In the genomic region with DNA sequence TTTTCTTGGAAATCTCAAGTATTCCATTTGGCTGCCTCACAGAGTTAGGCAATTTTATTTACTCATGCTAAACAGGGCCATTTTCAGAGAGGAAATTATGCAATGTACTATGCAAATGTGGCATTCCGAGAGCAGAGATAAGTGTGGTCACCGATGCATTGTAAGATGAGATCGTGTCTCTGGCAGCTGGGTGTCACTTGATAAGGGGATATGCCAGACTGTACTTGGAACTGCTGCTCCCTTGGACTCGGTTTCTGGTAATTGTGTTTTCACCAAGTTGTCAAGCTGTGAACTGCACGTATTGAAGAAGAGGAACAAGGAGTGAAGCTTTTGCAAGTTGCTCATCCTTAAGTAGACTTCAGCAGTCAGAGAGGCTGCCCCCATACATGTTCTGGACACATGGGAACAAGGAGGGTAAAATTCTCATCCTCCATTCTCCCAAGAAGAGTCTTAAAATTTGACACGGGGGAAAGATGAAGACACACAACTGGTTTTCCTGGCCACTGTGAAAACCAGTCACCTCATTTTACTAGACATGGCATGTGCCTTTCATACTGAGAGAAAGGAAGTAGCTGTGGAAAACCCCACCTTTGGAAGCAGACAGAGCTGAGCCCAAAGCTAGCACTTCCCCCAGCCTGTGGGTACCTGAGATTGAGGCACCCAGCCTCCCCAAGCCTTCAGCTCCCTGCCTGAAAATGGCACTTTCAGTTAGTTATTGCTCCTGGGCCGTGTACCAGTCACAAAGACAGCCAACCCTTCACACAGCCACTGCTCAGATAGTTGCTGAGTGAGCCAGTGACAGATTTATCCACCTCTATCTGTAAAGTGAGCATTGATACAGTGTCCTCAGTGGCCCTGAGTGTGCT, we compare ENCODE assay signal across 8 cellular contexts.
DNase-seq lines count a peak whose midpoint lies in the region; TF ChIP-seq lines count a peak whose summit lies in the region.

No MANE protein-coding gene starts in this region.

- peaks cover 23% of the 10 kb centered on the region for H3K36me3 Mint-ChIP-seq in T-helper 2 cell treated with Interferon-gamma antibody and Interleukin-4, amounts not matched to agents 5 μg/mL and 100 μg/mL, for 36 hours (ENCODE audit: low read depth)

- peak; percentile 94 for DNase-seq in M059J (ENCODE audit: low read depth)
- DNase-seq in T-helper 2 cell treated with Interferon-gamma antibody and Interleukin-4, amounts not matched to agents 5 μg/mL and 100 μg/mL, for 36 hours (ENCODE audit: low spot score): peak; percentile 70
- no peak for DNase-seq in esophagus muscularis mucosa (ENCODE audit: extremely low spot score)
- DNase-seq in occipital lobe (lab: John Stamatoyannopoulos, UW): peak; percentile 45
- no peak for DNase-seq in HK-2 (ENCODE audit: unreplicated experiment)
- no peak for DNase-seq in C1 segment of cervical spinal cord (lab: John Stamatoyannopoulos, UW)

- POLR2A ChIA-PET in HEK293 (lab: Yijun Ruan, JAX): interaction anchor here (0.9 to 1.0 kb wide), 2 partner anchors 28 to 150 kb away, joined by 4 to 5 read pairs; no protein-coding TSS in a partner anchor

- peak overlapping the region; percentile 90 for H3K27ac Mint-ChIP-seq in T-helper 2 cell treated with Interferon-gamma antibody and Interleukin-4, amounts not matched to agents 5 μg/mL and 100 μg/mL, for 36 hours

- TF ChIP-seq EP300 in esophagus muscularis mucosa (IDR thresholded peaks at IDR 0.05): no peak

- H3K9me3 ChIP-seq in HEK293 (ENCODE audit: control insufficient read depth, insufficient read depth, low read depth, low read length): no peaks in the 10 kb centered on the region
- H3K9me3 ChIP-seq in esophagus muscularis mucosa: no peaks in the 10 kb centered on the region

- 42% methylated on average over 7 of the region's 7 CpGs for WGBS in esophagus muscularis mucosa

- H3K4me1 ChIP-seq in HEK293 (ENCODE audit: control insufficient read depth, insufficient read depth, low read length) (peaks cover 7% of the 10 kb centered on the region), esophagus muscularis mucosa (peaks cover 31 to 64% (median 47%) of the 10 kb centered on the region in 4 donors)

- intact Hi-C loops in esophagus muscularis mucosa (cut with DNase I): no loop called here

- H3K4me3 Mint-ChIP-seq in T-helper 2 cell treated with Interferon-gamma antibody and Interleukin-4, amounts not matched to agents 5 μg/mL and 100 μg/mL, for 36 hours: peak overlapping the region; percentile 75

- CTCF ChIA-PET in HEK293 (lab: Yijun Ruan, JAX): no interaction called here

- no peak overlapping the region for H3K4me3 ChIP-seq in HEK293 (ENCODE audit: low read depth, low read length)
- no peak overlapping the region for H3K4me3 ChIP-seq in esophagus muscularis mucosa

- peaks cover 77% of the 10 kb centered on the region for H3K4me1 Mint-ChIP-seq in T-helper 2 cell treated with Interferon-gamma antibody and Interleukin-4, amounts not matched to agents 5 μg/mL and 100 μg/mL, for 36 hours (ENCODE audit: low read depth)

- H3K9me3 Mint-ChIP-seq in T-helper 2 cell treated with Interferon-gamma antibody and Interleukin-4, amounts not matched to agents 5 μg/mL and 100 μg/mL, for 36 hours: no peaks in the 10 kb centered on the region

- no peaks in the 10 kb centered on the region for H3K27me3 ChIP-seq in esophagus muscularis mucosa

- no peaks in the 10 kb centered on the region for H3K27me3 Mint-ChIP-seq in T-helper 2 cell treated with Interferon-gamma antibody and Interleukin-4, amounts not matched to agents 5 μg/mL and 100 μg/mL, for 36 hours (ENCODE audit: low read depth)

- no peak for TF ChIP-seq CTCF in HEK293 (tag by site-specific recombination; IDR thresholded peaks at IDR 0.05)
- no peak for TF ChIP-seq CTCF in esophagus muscularis mucosa (IDR thresholded peaks at IDR 0.05)

- H3K36me3 ChIP-seq in HEK293 (ENCODE audit: control insufficient read depth in 2 of 2, insufficient read depth in 1 of 2, low read length in 2 of 2) (no peaks in the 10 kb centered on the region), esophagus muscularis mucosa (no peaks in the 10 kb centered on the region)

- H3K27ac ChIP-seq in HEK293 (ENCODE audit: extremely low read depth, low read depth, low read length) (no peak overlapping the region), esophagus muscularis mucosa (replicated peaks in 1 of 4) (peak overlapping the region; percentile 8 to 62 (median 50))

- TF ChIP-seq POLR2A in GM15510 (IDR thresholded peaks at IDR 0.05; ENCODE audit: borderline replicate concordance, extremely low read depth, insufficient read length) (peak; percentile 38), esophagus muscularis mucosa (IDR thresholded peaks at IDR 0.05; ENCODE audit: low read depth) (no peak)

TF ChIP-seq in HEK293, 187 proteins besides CTCF, POLR2A, EP300 and RAD21:
- TF ChIP-seq, protein P1, sequence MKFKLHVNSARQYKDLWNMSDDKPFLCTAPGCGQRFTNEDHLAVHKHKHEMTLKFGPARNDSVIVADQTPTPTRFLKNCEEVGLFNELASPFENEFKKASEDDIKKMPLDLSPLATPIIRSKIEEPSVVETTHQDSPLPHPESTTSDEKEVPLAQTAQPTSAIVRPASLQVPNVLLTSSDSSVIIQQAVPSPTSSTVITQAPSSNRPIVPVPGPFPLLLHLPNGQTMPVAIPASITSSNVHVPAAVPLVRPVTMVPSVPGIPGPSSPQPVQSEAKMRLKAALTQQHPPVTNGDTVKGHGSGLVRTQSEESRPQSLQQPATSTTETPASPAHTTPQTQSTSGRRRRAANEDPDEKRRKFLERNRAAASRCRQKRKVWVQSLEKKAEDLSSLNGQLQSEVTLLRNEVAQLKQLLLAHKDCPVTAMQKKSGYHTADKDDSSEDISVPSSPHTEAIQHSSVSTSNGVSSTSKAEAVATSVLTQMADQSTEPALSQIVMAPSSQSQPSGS (tag by site-specific recombination; IDR thresholded peaks at IDR 0.05; ENCODE audit: low read depth): 0 out of 2 replicates have a peak, but pooled peaks have one; percentile 7
- TF ChIP-seq ZNF169 (tag by site-specific recombination; IDR thresholded peaks at IDR 0.05) (no peak), OVOL3 (tag by site-specific recombination; IDR thresholded peaks at IDR 0.05) (no peak), ZBTB17 (tag by site-specific recombination; IDR thresholded peaks at IDR 0.05) (peak; percentile 54), IKZF3 (tag by site-specific recombination; IDR thresholded peaks at IDR 0.05) (no peak), ZNF404 (tag by site-specific recombination; IDR thresholded peaks at IDR 0.05) (no peak)
- TF ChIP-seq, protein P2, sequence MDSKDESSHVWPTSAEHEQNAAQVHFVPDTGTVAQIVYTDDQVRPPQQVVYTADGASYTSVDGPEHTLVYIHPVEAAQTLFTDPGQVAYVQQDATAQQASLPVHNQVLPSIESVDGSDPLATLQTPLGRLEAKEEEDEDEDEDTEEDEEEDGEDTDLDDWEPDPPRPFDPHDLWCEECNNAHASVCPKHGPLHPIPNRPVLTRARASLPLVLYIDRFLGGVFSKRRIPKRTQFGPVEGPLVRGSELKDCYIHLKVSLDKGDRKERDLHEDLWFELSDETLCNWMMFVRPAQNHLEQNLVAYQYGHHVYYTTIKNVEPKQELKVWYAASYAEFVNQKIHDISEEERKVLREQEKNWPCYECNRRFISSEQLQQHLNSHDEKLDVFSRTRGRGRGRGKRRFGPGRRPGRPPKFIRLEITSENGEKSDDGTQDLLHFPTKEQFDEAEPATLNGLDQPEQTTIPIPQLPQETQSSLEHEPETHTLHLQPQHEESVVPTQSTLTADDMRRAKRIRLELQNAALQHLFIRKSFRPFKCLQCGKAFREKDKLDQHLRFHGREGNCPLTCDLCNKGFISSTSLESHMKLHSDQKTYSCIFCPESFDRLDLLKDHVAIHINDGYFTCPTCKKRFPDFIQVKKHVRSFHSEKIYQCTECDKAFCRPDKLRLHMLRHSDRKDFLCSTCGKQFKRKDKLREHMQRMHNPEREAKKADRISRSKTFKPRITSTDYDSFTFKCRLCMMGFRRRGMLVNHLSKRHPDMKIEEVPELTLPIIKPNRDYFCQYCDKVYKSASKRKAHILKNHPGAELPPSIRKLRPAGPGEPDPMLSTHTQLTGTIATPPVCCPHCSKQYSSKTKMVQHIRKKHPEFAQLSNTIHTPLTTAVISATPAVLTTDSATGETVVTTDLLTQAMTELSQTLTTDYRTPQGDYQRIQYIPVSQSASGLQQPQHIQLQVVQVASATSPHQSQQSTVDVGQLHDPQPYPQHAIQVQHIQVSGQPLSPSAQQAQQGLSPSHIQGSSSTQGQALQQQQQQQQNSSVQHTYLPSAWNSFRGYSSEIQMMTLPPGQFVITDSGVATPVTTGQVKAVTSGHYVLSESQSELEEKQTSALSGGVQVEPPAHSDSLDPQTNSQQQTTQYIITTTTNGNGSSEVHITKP (tag by site-specific recombination; IDR thresholded peaks at IDR 0.05): peak; percentile 30; the same call in 1 of the 2 replicates

Comparison
In these comparisons a context has a peak if more than half of its experiments do, and no peak if none do; other contexts are left out.
1. DNase-seq: peak in M059J (single experiment), T-helper 2 cell treated with Interferon-gamma antibody and Interleukin-4, amounts not matched to agents 5 μg/mL and 100 μg/mL, for 36 hours (single experiment) and occipital lobe (single experiment); none in esophagus muscularis mucosa (single experiment), HK-2 (single experiment) and C1 segment of cervical spinal cord (0 of 14).